8 cellular contexts compared by ENCODE assay signal in the genomic region with DNA sequence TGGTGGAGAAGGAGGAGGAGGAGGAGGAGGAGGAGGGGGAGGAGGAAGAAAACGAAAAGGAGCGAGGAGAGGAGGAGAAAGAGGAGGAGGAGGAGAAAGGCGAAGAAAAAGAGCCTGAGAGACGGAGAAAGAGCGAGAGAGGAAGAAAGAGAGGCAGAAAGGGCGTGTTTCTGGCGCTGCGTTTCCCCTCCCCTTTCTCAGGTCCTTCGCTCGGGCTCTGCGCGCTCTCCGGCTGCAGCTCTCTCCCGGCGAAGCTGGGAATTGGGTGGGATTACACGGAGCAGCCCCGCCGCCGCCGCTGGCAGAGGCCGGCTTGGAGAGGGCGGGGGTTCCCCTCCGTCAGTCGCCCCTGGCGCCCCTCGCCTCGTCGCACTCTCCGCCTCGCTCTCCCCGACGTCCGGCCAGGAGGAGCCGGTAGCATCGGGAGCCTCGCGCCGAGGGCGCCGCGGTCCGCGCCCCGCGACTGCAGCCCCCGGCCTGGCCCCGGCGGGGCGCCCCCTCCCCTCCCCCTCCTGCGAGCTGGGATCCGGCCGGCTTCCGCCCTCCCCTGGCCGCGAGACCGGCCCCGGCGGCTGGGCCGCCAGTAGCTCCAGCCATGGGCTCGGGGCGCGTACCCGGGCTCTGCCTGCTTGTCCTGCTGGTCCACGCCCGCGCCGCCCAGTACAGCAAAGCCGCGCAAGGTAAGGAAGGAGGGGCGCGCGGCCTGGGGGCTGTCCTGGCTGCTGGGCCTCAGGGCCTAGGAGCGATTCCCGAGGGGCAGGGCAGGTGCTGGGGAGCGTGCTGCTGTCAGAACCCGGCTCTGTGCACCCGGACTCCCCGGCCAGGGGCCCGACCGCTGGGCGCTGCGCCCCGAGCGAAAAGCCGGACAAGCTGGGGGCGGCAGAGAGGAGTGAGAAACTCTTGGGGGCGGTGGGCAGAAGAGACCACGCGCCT. TPM values are rescaled to one million over a fixed set of nuclear protein-coding genes. Genes with fewer than 3 reads are reported as not detected.
DNase-seq lines count a peak whose midpoint lies in the region; ATAC-seq, FAIRE-seq and TF ChIP-seq lines count a peak whose summit lies in the region.

A gene (plus strand): TSS at position 133 of the 933 bp plus-strand sequence. CDS start 463 bp downstream, at position 596.

- no peak within 1 kb of the TSS for H3K27ac Mint-ChIP-seq in activated CD8-positive, alpha-beta memory T cell treated with anti-CD3 and anti-CD28 coated beads, Interleukin-2, amount 10 ng/mL, durations not matched to agents 7 days and 5 days

- TF ChIP-seq CTCF in mammary epithelial cell (conservative IDR thresholded peaks at IDR 0.05 in 1 of 2, IDR thresholded peaks at IDR 0.05 in 1 of 2; ENCODE audit: extremely low read depth in 1 of 2, insufficient read depth in 1 of 2, low read depth in 1 of 2, low read length in 2 of 2) (no peak), keratinocyte (optimal IDR thresholded peaks at IDR 0.05 in 1 of 3, IDR thresholded peaks at IDR 0.05 in 1 of 3, conservative IDR thresholded peaks at IDR 0.05 in 1 of 3; ENCODE audit: extremely low read depth in 1 of 3, insufficient read depth in 2 of 3, low read length in 3 of 3) (no peak)

- ATAC-seq in activated CD8-positive, alpha-beta memory T cell treated with anti-CD3 and anti-CD28 coated beads, Interleukin-2, amount 10 ng/mL, durations not matched to agents 7 days and 5 days: peak; percentile 72
- ATAC-seq in stimulated activated naive CD8-positive, alpha-beta T cell treated with anti-CD3 and anti-CD28 coated beads, Interleukin-15, Interleukin-2, amounts not matched to agents 100 U/mL and 50 U/mL, for 24 hours: peak; percentile 13
- ATAC-seq in GM19452 (IDR thresholded peaks at IDR 0.05; ENCODE audit: unreplicated experiment) (no peak), GM19455 (IDR thresholded peaks at IDR 0.05; ENCODE audit: unreplicated experiment) (no peak)

- H3K4me1 ChIP-seq in mammary epithelial cell (ENCODE audit: insufficient read depth, low read length): peaks cover 3% of the 10 kb centered on the region
- peaks cover 3% of the 10 kb centered on the region for H3K4me1 ChIP-seq in keratinocyte (ENCODE audit: control insufficient read depth, extremely low read depth, insufficient read depth, low read length)

- CTCF ChIA-PET in activated CD8-positive, alpha-beta memory T cell treated with anti-CD3 and anti-CD28 coated beads, Interleukin-2, amount 10 ng/mL, durations not matched to agents 7 days and 5 days (lab: Charles Lee): interaction anchor here (0.9 to 2.6 kb wide), 3 partner anchors 9 to 75 kb away, joined by 3 to 11 read pairs (median 4); no protein-coding TSS in a partner anchor
- CTCF ChIA-PET in mammary epithelial cell (lab: Charles Lee; ENCODE audit: low non-redundant PET): no interaction called here

- H2AFZ ChIP-seq in mammary epithelial cell (ENCODE audit: low read depth, low read length) (peak within 1 kb of the TSS; percentile 83), keratinocyte (ENCODE audit: control insufficient read depth, low read length) (peak within 1 kb of the TSS; percentile 85)

- dilution Hi-C loops in mammary epithelial cell (cut with HindIII; ENCODE audit: low sequenced_read_pairs): no loop called here
- dilution Hi-C loops in keratinocyte (cut with MboI; ENCODE audit: extremely low pct_ligation_motif_present, low sequenced_read_pairs): no loop called here

- in situ Hi-C loops in mammary epithelial cell (cut with MboI; ENCODE audit: low sequenced_read_pairs in 2 of 2): no loop called here

- no TSS peak for BruUV-seq in mammary epithelial cell (replicated peaks; lab: Mats Ljungman, UMichigan)

- H3K4me2 ChIP-seq in mammary epithelial cell (ENCODE audit: insufficient read depth, low read depth, low read length): peak within 1 kb of the TSS; percentile 95
- H3K4me2 ChIP-seq in keratinocyte (ENCODE audit: control insufficient read depth, extremely low read depth, insufficient read depth, low read depth, low read length): peak within 1 kb of the TSS; percentile 85

- H3K4me1 Mint-ChIP-seq in activated CD8-positive, alpha-beta memory T cell treated with anti-CD3 and anti-CD28 coated beads, Interleukin-2, amount 10 ng/mL, durations not matched to agents 7 days and 5 days: peaks cover 6% of the 10 kb centered on the region

- DNase-seq in activated CD8-positive, alpha-beta memory T cell treated with anti-CD3 and anti-CD28 coated beads, Interleukin-2, amount 10 ng/mL, durations not matched to agents 7 days and 5 days: no peak
- no peak for DNase-seq in activated CD8-positive, alpha-beta memory T cell treated with anti-CD3 and anti-CD28 coated beads, Interleukin-2, amount 50 U/mL, for 48 hours
- DNase-seq in NCI-H69 (lab: John Stamatoyannopoulos, UW) (peak; percentile 82), mammary epithelial cell (peak; percentile 36), keratinocyte (ENCODE audit: low read depth, low spot score) (no peak)
- peak; percentile 12 for DNase-seq in stimulated activated naive CD8-positive, alpha-beta T cell treated with anti-CD3 and anti-CD28 coated beads, Interleukin-15, Interleukin-2, amounts not matched to agents 100 U/mL and 50 U/mL, for 24 hours

- no peak within 1 kb of the TSS for H3K9ac ChIP-seq in mammary epithelial cell (ENCODE audit: insufficient read depth, low read length)
- no peak within 1 kb of the TSS for H3K9ac ChIP-seq in keratinocyte (ENCODE audit: control insufficient read depth, extremely low read depth, insufficient read depth, low read length)

- H3K27ac ChIP-seq in mammary epithelial cell (ENCODE audit: insufficient read depth, low read depth, low read length): no peak within 1 kb of the TSS
- H3K27ac ChIP-seq in keratinocyte (ENCODE audit: control insufficient read depth, insufficient read depth, low read length): no peak within 1 kb of the TSS

- no peaks in the 10 kb centered on the region for H3K9me3 Mint-ChIP-seq in activated CD8-positive, alpha-beta memory T cell treated with anti-CD3 and anti-CD28 coated beads, Interleukin-2, amount 10 ng/mL, durations not matched to agents 7 days and 5 days (ENCODE audit: low read depth)

- peak; percentile 81 for FAIRE-seq in keratinocyte (lab: Jason Lieb, UNC)

- H3K4me3 ChIP-seq in mammary epithelial cell (replicated peaks in 1 of 3; ENCODE audit: insufficient read depth in 1 of 3, low read depth in 2 of 3, low read length in 3 of 3) (peak within 1 kb of the TSS; percentile 49 to 55 (median 53)), keratinocyte (ENCODE audit: control insufficient read depth in 2 of 3, extremely low read depth in 1 of 3, insufficient read depth in 2 of 3, low read depth in 1 of 3, low read length in 3 of 3) (peak within 1 kb of the TSS; percentile 42 to 66 (median 61))

- H3K79me2 ChIP-seq in mammary epithelial cell (ENCODE audit: insufficient read depth, low read length) (no peaks in the 10 kb centered on the region), keratinocyte (ENCODE audit: control insufficient read depth, insufficient read depth, low read length) (no peaks in the 10 kb centered on the region)

- no peaks in the 10 kb centered on the region for H3K36me3 ChIP-seq in mammary epithelial cell (ENCODE audit: insufficient read depth, low read length)
- H3K36me3 ChIP-seq in keratinocyte (ENCODE audit: control insufficient read depth in 2 of 2, extremely low read depth in 1 of 2, insufficient read depth in 2 of 2, low read length in 2 of 2): no peaks in the 10 kb centered on the region

- H3K9me1 ChIP-seq in keratinocyte (ENCODE audit: control insufficient read depth, extremely low read depth, insufficient read depth, low read length): no peaks in the 10 kb centered on the region

- H3K9me3 ChIP-seq in mammary epithelial cell (replicated peaks; ENCODE audit: insufficient read depth, low read length) (no peaks in the 10 kb centered on the region), keratinocyte (ENCODE audit: control insufficient read depth, low read depth, low read length) (no peaks in the 10 kb centered on the region)

- intact Hi-C loops in mammary epithelial cell (cut with micrococcal nuclease): no loop called here

- H4K20me1 ChIP-seq in mammary epithelial cell (ENCODE audit: insufficient read depth, low read length) (no peaks in the 10 kb centered on the region), keratinocyte (ENCODE audit: control insufficient read depth, extremely low read depth, insufficient read depth, low read length) (no peaks in the 10 kb centered on the region)

- H3K27me3 ChIP-seq in mammary epithelial cell (ENCODE audit: insufficient read depth, low read length): peaks cover 13% of the 10 kb centered on the region
- peaks cover 67% of the 10 kb centered on the region for H3K27me3 ChIP-seq in keratinocyte (ENCODE audit: control insufficient read depth, extremely low read depth, insufficient read depth, low read length)

- WGBS in mammary epithelial cell (ENCODE audit: low coverage, missing lambda C conversion rate): 0% methylated on average over 1 of the region's 89 CpGs

- H3K4me3 Mint-ChIP-seq in activated CD8-positive, alpha-beta memory T cell treated with anti-CD3 and anti-CD28 coated beads, Interleukin-2, amount 10 ng/mL, durations not matched to agents 7 days and 5 days: peak within 1 kb of the TSS; percentile 38

- H3K36me3 Mint-ChIP-seq in activated CD8-positive, alpha-beta memory T cell treated with anti-CD3 and anti-CD28 coated beads, Interleukin-2, amount 10 ng/mL, durations not matched to agents 7 days and 5 days: no peaks in the 10 kb centered on the region

- H3K27me3 Mint-ChIP-seq in activated CD8-positive, alpha-beta memory T cell treated with anti-CD3 and anti-CD28 coated beads, Interleukin-2, amount 10 ng/mL, durations not matched to agents 7 days and 5 days: peaks cover 71% of the 10 kb centered on the region

RNA-seq across cellular contexts. Expression of the gene that starts here (rescaled TPM):
- under 1 TPM; 0.12 to 0.54 TPM for total RNA-seq in activated CD8-positive, alpha-beta memory T cell treated with anti-CD3 and anti-CD28 coated beads, Interleukin-2, amount 10 ng/mL, durations not matched to agents 7 days and 5 days
- total RNA-seq in mammary epithelial cell: under 1 TPM; under 0.01 to 0.19 TPM
- 0.06 TPM for polyA plus RNA-seq in mammary epithelial cell
- not detected for polyA minus RNA-seq in mammary epithelial cell
- 0.01 to 0.02 TPM in 2 of 3 replicates, not detected in the other for polyA plus RNA-seq in keratinocyte
- not detected for polyA plus RNA-seq in keratinocyte (2011; ENCODE audit: low read depth)
- 0.01 TPM in 1 of 2 replicates, not detected in the other for polyA plus RNA-seq in keratinocyte (2011; cell fraction: cytosol; rRNA removed)
- 0.03 TPM in 2 replicates for polyA plus RNA-seq in keratinocyte (2011; cell fraction: nucleus; rRNA removed)
- not detected in 2 replicates for polyA plus RNA-seq in keratinocyte (2012; ENCODE audit: low replicate concordance)
- polyA minus RNA-seq in keratinocyte: not detected in 3 replicates
- polyA minus RNA-seq in keratinocyte (2011; cell fraction: cytosol; rRNA and poly(A)+ RNA removed): not detected
- 0.08 and 0.11 TPM in 2 replicates for polyA minus RNA-seq in keratinocyte (2011; cell fraction: nucleus; rRNA and poly(A)+ RNA removed)

Comparison
In these comparisons a context has a peak if more than half of its experiments do, and no peak if none do; other contexts are left out.
1. Peak in ATAC-seq in activated CD8-positive, alpha-beta memory T cell treated with anti-CD3 and anti-CD28 coated beads, Interleukin-2, amount 10 ng/mL, durations not matched to agents 7 days and 5 days; RNA of the gene not detected or under 1 TPM.
2. Peak in DNase-seq, H3K4me3 ChIP-seq and H3K4me2 ChIP-seq in mammary epithelial cell; RNA of the gene not detected or under 1 TPM.
3. DNase-seq: peak in NCI-H69 (single experiment) and stimulated activated naive CD8-positive, alpha-beta T cell treated with anti-CD3 and anti-CD28 coated beads, Interleukin-15, Interleukin-2, amounts not matched to agents 100 U/mL and 50 U/mL, for 24 hours (single experiment); none in activated CD8-positive, alpha-beta memory T cell treated with anti-CD3 and anti-CD28 coated beads, Interleukin-2, amount 10 ng/mL, durations not matched to agents 7 days and 5 days (single experiment), activated CD8-positive, alpha-beta memory T cell treated with anti-CD3 and anti-CD28 coated beads, Interleukin-2, amount 50 U/mL, for 48 hours (single experiment) and keratinocyte (single experiment).